In the genomic region with DNA sequence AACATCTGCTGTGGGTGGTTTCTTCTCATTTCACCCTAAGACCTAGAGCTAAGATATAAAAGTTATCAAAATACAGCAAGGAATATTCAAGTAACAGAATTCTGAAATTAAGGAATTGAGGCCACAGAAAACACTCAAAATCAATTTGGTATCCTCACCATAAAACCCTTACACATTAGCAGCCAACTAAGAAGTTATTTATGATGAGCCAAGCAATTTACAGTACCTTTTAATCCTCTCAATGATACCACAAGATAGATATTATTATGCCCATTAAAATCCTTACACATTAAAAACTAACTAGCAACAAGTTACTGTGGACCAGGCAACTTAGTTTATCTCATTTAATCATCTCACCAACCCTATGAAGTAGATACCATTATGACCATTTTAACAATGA, we compare ENCODE assay signal across 21 cellular contexts.
A peak's percentile ranks its signal among the peaks of the same experiment; 100 is the strongest.
DNase-seq lines count a peak whose midpoint lies in the region; ATAC-seq, FAIRE-seq and TF ChIP-seq lines count a peak whose summit lies in the region.
"Had no signal": no experiment of that assay in that cellular context is flagged by ENCODE, and none has a peak within 500 bp of the region (broad histone marks: within the 10 kb centered on the region; RNA-seq: fewer than 3 reads in every experiment).

No MANE protein-coding gene starts in this region.

- no peak overlapping the region for H3K4me3 Mint-ChIP-seq in activated T-helper 17 cell treated with anti-CD3 and anti-CD28 coated beads, Interleukin-2, amount 50 U/mL, for 72 hours
- no peak overlapping the region for H3K4me3 Mint-ChIP-seq in naive B cell
- H3K4me3 Mint-ChIP-seq: CD4-positive, alpha-beta memory T cell; HFFc6 had no signal

- no peaks in the 10 kb centered on the region for H3K9me3 Mint-ChIP-seq in activated T-helper 17 cell treated with anti-CD3 and anti-CD28 coated beads, Interleukin-2, amount 50 U/mL, for 72 hours
- no peaks in the 10 kb centered on the region for H3K9me3 Mint-ChIP-seq in naive B cell
- H3K9me3 Mint-ChIP-seq: CD4-positive, alpha-beta memory T cell; HFFc6 had no signal

- H3K4me1 ChIP-seq in prostate gland (replicated peaks), result no peaks in the 10 kb centered on the region
- H3K4me1 ChIP-seq: BE2C had no signal

- intact Hi-C loops in prostate gland (cut with DNase I), result no loop called here

- TF ChIP-seq CTCF in HL-60 (IDR thresholded peaks at IDR 0.05; ENCODE audit: insufficient read depth, low read length) (no peak), prostate gland (IDR thresholded peaks at IDR 0.05) (no peak), WERI-Rb-1 (IDR thresholded peaks at IDR 0.05; ENCODE audit: low read depth, low read length) (no peak)

- ATAC-seq in activated T-helper 17 cell treated with anti-CD3 and anti-CD28 coated beads, Interleukin-2, amount 50 U/mL, for 72 hours (replicated peaks), result no peak
- no peak for ATAC-seq in naive B cell (ENCODE audit: low read depth in 2 of 2)

- no peaks in the 10 kb centered on the region for H3K27me3 ChIP-seq in HL-60 (ENCODE audit: insufficient read depth, poor library complexity, severe bottlenecking)
- H3K27me3 ChIP-seq in prostate gland (replicated peaks; ENCODE audit: insufficient read depth), result no peaks in the 10 kb centered on the region
- no peaks in the 10 kb centered on the region for H3K27me3 ChIP-seq in WERI-Rb-1 (ENCODE audit: insufficient read depth, low read depth, severe bottlenecking)
- H3K27me3 ChIP-seq: BE2C had no signal

- H3K36me3 ChIP-seq in prostate gland (no peaks in the 10 kb centered on the region), WERI-Rb-1 (no peaks in the 10 kb centered on the region; the same call in 1 of the 2 replicates)
- H3K36me3 ChIP-seq: BE2C, HAP-1 had no signal

- DNase-seq in GM12891 (ENCODE audit: insufficient read length, low spot score) (no peak), HL-60 (ENCODE audit: low read depth in 1 of 2, low spot score in 1 of 2) (no peak), naive B cell (no peak), prostate gland (ENCODE audit: low spot score) (no peak), WERI-Rb-1 (no peak), NCI-H1048 (lab: John Stamatoyannopoulos, UW) (no peak)
- DNase-seq: BE2C; CD4-positive, alpha-beta memory T cell; COR-L47; DMS153; DMS79 treated with DMSO at 0.1 percent for 48 hours; EL; GOT3; HFFc6 had no signal

- peak overlapping the region; percentile 51 for H3K27ac Mint-ChIP-seq in activated T-helper 17 cell treated with anti-CD3 and anti-CD28 coated beads, Interleukin-2, amount 50 U/mL, for 72 hours
- H3K27ac Mint-ChIP-seq in naive B cell, result peak overlapping the region in 4 of 6 donors; percentile 4 to 63 (median 50)
- H3K27ac Mint-ChIP-seq: HFFc6 had no signal

- H3K27ac ChIP-seq in HL-60 (replicated peaks) (peak overlapping the region; percentile 5), prostate gland (no peak overlapping the region), WERI-Rb-1 (no peak overlapping the region)
- H3K27ac ChIP-seq: C4-2B had no signal

- H3K36me3 Mint-ChIP-seq in activated T-helper 17 cell treated with anti-CD3 and anti-CD28 coated beads, Interleukin-2, amount 50 U/mL, for 72 hours (ENCODE audit: low read depth), result no peaks in the 10 kb centered on the region
- H3K36me3 Mint-ChIP-seq in naive B cell, result no peaks in the 10 kb centered on the region

- H3K4me3 ChIP-seq in HL-60 (replicated peaks; ENCODE audit: insufficient read depth, low read length) (no peak overlapping the region), prostate gland (no peak overlapping the region), WERI-Rb-1 (ENCODE audit: low read depth, low read length) (no peak overlapping the region)
- H3K4me3 ChIP-seq: HAP-1 had no signal

- peaks cover 13% of the 10 kb centered on the region for H3K4me1 Mint-ChIP-seq in activated T-helper 17 cell treated with anti-CD3 and anti-CD28 coated beads, Interleukin-2, amount 50 U/mL, for 72 hours
- H3K4me1 Mint-ChIP-seq in naive B cell, result peaks cover 17 to 18% (median 18%) of the 10 kb centered on the region in 3 donors

- H3K9me3 ChIP-seq in prostate gland (no peaks in the 10 kb centered on the region), WERI-Rb-1 (ENCODE audit: severe bottlenecking) (no peaks in the 10 kb centered on the region)
- H3K9me3 ChIP-seq: BE2C, HAP-1 had no signal

- H3K27me3 Mint-ChIP-seq in activated T-helper 17 cell treated with anti-CD3 and anti-CD28 coated beads, Interleukin-2, amount 50 U/mL, for 72 hours, result no peaks in the 10 kb centered on the region
- no peaks in the 10 kb centered on the region for H3K27me3 Mint-ChIP-seq in naive B cell
- H3K27me3 Mint-ChIP-seq: CD4-positive, alpha-beta memory T cell had no signal

- peak; percentile 78 for FAIRE-seq in GM12891 (lab: Jason Lieb, UNC)
- FAIRE-seq: A204.1, D721Med, G401.6, GM19239 had no signal

- TF ChIP-seq POLR2A in GM12891 (IDR thresholded peaks at IDR 0.05; ENCODE audit: low read depth, low read length), result no peak
- no peak for TF ChIP-seq POLR2A in prostate gland (IDR thresholded peaks at IDR 0.05)

TF ChIP-seq in GM12891, 5 proteins besides CTCF, POLR2A, EP300 and RAD21:
- TF ChIP-seq TAF1 (IDR thresholded peaks at IDR 0.05; ENCODE audit: low read depth, low read length) (no peak), SPI1 (IDR thresholded peaks at IDR 0.05; ENCODE audit: low read depth, low read length) (no peak), POLR2AphosphoS5 (IDR thresholded peaks at IDR 0.05; ENCODE audit: low read depth, low read length) (no peak), PAX5 (IDR thresholded peaks at IDR 0.05; ENCODE audit: insufficient read depth, low read length, severe bottlenecking) (no peak), POU2F2 (IDR thresholded peaks at IDR 0.05; ENCODE audit: low read depth, low read length) (no peak)
TF ChIP-seq in GM12891: peak in this region for 0.
